ENCODE assay signal across 8 cellular contexts in genomic region chr19:39996811-39997594, GRCh38. TPM values are rescaled to one million over a fixed set of nuclear protein-coding genes. Genes with fewer than 3 reads are reported as not detected.
DNase-seq lines count a peak whose midpoint lies in the region; ATAC-seq and TF ChIP-seq lines count a peak whose summit lies in the region.

Gene ZNF546 (plus strand): TSS chr19:39997060. CDS start chr19:39998327, 1,267 bp downstream.

- no peaks in the 10 kb centered on the region for H3K27me3 Mint-ChIP-seq in activated naive CD4-positive, alpha-beta T cell treated with anti-CD3 and anti-CD28 coated beads, Interleukin-2, amount 10 ng/mL, durations not matched to agents 7 days and 5 days

- peak; percentile 94 for ATAC-seq in HG02571 (IDR thresholded peaks at IDR 0.05; ENCODE audit: unreplicated experiment)

- H3K27ac Mint-ChIP-seq in activated naive CD4-positive, alpha-beta T cell treated with anti-CD3 and anti-CD28 coated beads, Interleukin-2, amount 10 ng/mL, durations not matched to agents 7 days and 5 days, result peak within 1 kb of the TSS; percentile 91

- in situ Hi-C loops in SK-MEL-5 (cut with HindIII; ENCODE audit: low pct_unique_long_range_greater_than_20kb, low sequenced_read_pairs), result no loop called here

- DNase-seq in GF-D8 (lab: John Stamatoyannopoulos, UW) (peak; percentile 79), NB4 (ENCODE audit: low read depth) (peak; percentile 87), SK-MEL-5 (ENCODE audit: low read depth, low spot score) (peak; percentile 86), germinal center (ENCODE audit: low spot score) (peak; percentile 92), substantia nigra (lab: John Stamatoyannopoulos, UW) (peak; percentile 47 to 93 (median 84))
- peak; percentile 95 for DNase-seq in activated naive CD4-positive, alpha-beta T cell treated with anti-CD3 and anti-CD28 coated beads, Interleukin-2, amount 10 ng/mL, durations not matched to agents 7 days and 5 days

- peak; percentile 68 for TF ChIP-seq POLR2A in NB4 (IDR thresholded peaks at IDR 0.05; ENCODE audit: extremely low read depth, insufficient read length)

- no peaks in the 10 kb centered on the region for H3K36me3 ChIP-seq in neutrophil

- H3K9me3 ChIP-seq in neutrophil, result no peaks in the 10 kb centered on the region

- H3K4me1 ChIP-seq in neutrophil (ENCODE audit: control insufficient read depth in 1 of 2, insufficient read depth in 1 of 2, low read depth in 1 of 2, low read length in 1 of 2), result peaks cover 14% of the 10 kb centered on the region in 2 experiments

- H3K36me3 Mint-ChIP-seq in activated naive CD4-positive, alpha-beta T cell treated with anti-CD3 and anti-CD28 coated beads, Interleukin-2, amount 10 ng/mL, durations not matched to agents 7 days and 5 days, result peaks cover 41% of the 10 kb centered on the region

- H3K4me1 Mint-ChIP-seq in activated naive CD4-positive, alpha-beta T cell treated with anti-CD3 and anti-CD28 coated beads, Interleukin-2, amount 10 ng/mL, durations not matched to agents 7 days and 5 days, result peaks cover 33% of the 10 kb centered on the region

- peak within 1 kb of the TSS; percentile 87 for H3K4me3 ChIP-seq in NB4 (ENCODE audit: low read depth, low read length)
- peak within 1 kb of the TSS; percentile 72 to 73 for H3K4me3 ChIP-seq in neutrophil (ENCODE audit: low read depth in 1 of 2, low read length in 1 of 2)

- TF ChIP-seq CTCF in NB4 (IDR thresholded peaks at IDR 0.05; ENCODE audit: low read depth, low read length), result no peak
- no peak for TF ChIP-seq CTCF in neutrophil (IDR thresholded peaks at IDR 0.05)

- CTCF ChIA-PET in activated naive CD4-positive, alpha-beta T cell treated with anti-CD3 and anti-CD28 coated beads, Interleukin-2, amount 10 ng/mL, durations not matched to agents 7 days and 5 days (lab: Charles Lee), result interaction anchor here (1.9 kb wide), 1 partner anchor 26 kb away, joined by 10 read pairs; the partner anchor contains the start of gene PSMC4

- peak within 1 kb of the TSS; percentile 72 for H3K27ac ChIP-seq in neutrophil
- peak within 1 kb of the TSS; percentile 83 for H3K27ac ChIP-seq in substantia nigra (ENCODE audit: low read depth, low read length, poor library complexity, severe bottlenecking)

- no peaks in the 10 kb centered on the region for H3K27me3 ChIP-seq in neutrophil

- H3K9me3 Mint-ChIP-seq in activated naive CD4-positive, alpha-beta T cell treated with anti-CD3 and anti-CD28 coated beads, Interleukin-2, amount 10 ng/mL, durations not matched to agents 7 days and 5 days, result peaks cover 21% of the 10 kb centered on the region

- peak within 1 kb of the TSS; percentile 87 for H3K4me3 Mint-ChIP-seq in activated naive CD4-positive, alpha-beta T cell treated with anti-CD3 and anti-CD28 coated beads, Interleukin-2, amount 10 ng/mL, durations not matched to agents 7 days and 5 days

RNA-seq across cellular contexts. Expression of gene ZNF546, which starts in this region (rescaled TPM):
- total RNA-seq in SK-MEL-5 (2014; rRNA removed; shearing (Covaris generic)), result 2.0 and 6.4 TPM in 2 replicates
- 0.61 and 2.1 TPM in 2 replicates for polyA plus RNA-seq in SK-MEL-5 (2015; cell fraction: cytosol; rRNA removed)
- 2.6 and 4.4 TPM in 2 replicates for polyA plus RNA-seq in SK-MEL-5 (2015; cell fraction: nucleus; rRNA removed)

Comparison
In these comparisons a context has a peak if more than half of its experiments do, and no peak if none do; other contexts are left out.
1. Peak in every context shown above with its lines: DNase-seq, ATAC-seq, H3K4me3 ChIP-seq and H3K27ac ChIP-seq.